9 cellular contexts compared by ENCODE assay signal in genomic region chr2:140362361-140362760, GRCh38.
"Had no signal": no experiment of that assay in that cellular context is flagged by ENCODE, and none has a peak within 500 bp of the region (broad histone marks: within the 10 kb centered on the region; RNA-seq: fewer than 3 reads in every experiment).

No MANE protein-coding gene starts in this region.

- ATAC-seq: GM23338, HCT116 had no signal

- H2AFZ ChIP-seq: GM23248, GM23338 had no signal

- H3K4me3 ChIP-seq: GM23248, GM23338, HAP-1 had no signal

- DNase-seq: GM23248, GOT3, H7, H9, HCEC 1CT, HFFc6 had no signal

- H3K4me2 ChIP-seq: GM23338 had no signal

- H3K9me3 ChIP-seq: HAP-1 had no signal

- H3K4me1 ChIP-seq: HAP-1 had no signal

- H3K27ac ChIP-seq: GM23248 had no signal

- H3K36me3 ChIP-seq: HAP-1 had no signal

- H3K9ac ChIP-seq: GM23248 had no signal
